In genomic region chr10:6086375-6087233, GRCh38 we compare ENCODE assay signal across 1 cellular context.
TF ChIP-seq lines count a peak whose summit lies in the region.

No MANE protein-coding gene starts in this region.

TF ChIP-seq in K562, 482 proteins besides CTCF, POLR2A, EP300 and RAD21 (continued from another document):
- TF ChIP-seq CEBPZ (IDR thresholded peaks at IDR 0.05; ENCODE audit: borderline replicate concordance, low read depth, low read length) (no peak), MEF2A (IDR thresholded peaks at IDR 0.05; ENCODE audit: control insufficient read depth, low read depth, low read length) (no peak)
TF ChIP-seq in K562: peak in this region for 67.
